Comparison of ENCODE assay signal across 10 cellular contexts in the genomic region with DNA sequence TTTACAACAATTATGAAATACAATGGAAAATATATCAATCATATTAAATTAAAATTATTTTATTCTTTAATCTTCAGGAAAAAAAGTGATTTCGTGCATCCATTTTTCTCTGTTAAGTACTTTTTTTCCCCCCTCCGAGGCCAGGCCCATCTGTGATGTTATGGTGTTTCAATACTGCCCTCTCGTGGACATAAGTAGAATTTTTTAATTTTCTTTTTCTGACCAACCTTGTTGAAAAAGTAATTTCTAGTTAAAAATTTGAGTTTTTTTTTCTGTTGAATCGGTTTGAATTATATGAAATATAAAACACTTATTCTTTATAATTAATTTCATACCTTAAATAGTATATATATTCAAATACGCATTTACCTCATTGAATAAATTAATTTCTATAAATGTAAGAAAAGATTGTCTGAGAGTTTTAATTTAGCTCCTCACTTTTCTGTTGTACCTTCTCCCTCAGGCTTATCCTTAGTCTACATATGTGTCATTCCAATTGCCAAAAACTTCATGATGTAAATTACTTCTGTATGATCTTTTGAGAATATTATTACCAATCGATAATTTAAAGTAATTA.
A peak's percentile ranks its signal among the peaks of the same experiment; 100 is the strongest.
DNase-seq lines count a peak whose midpoint lies in the region; TF ChIP-seq lines count a peak whose summit lies in the region.
"Had no signal": no experiment of that assay in that cellular context is flagged by ENCODE, and none has a peak within 500 bp of the region (broad histone marks: within the 10 kb centered on the region; RNA-seq: fewer than 3 reads in every experiment).

No MANE protein-coding gene starts in this region.

- intact Hi-C loops in sigmoid colon (cut with DNase I) = no loop called here

- DNase-seq in AG08396 (ENCODE audit: low spot score) (peak; percentile 7), GM10266 (ENCODE audit: extremely low spot score) (peak; percentile 26), SJCRH30 (peak; percentile 59 to 75), fibroblast of villous mesenchyme (ENCODE audit: low read depth) (peak; percentile 15), stromal cell of bone marrow (ENCODE audit: low read depth) (peak; percentile 0), sigmoid colon (no peak), NCI-H2227 (lab: John Stamatoyannopoulos, UW; ENCODE audit: unreplicated experiment) (no peak)
- peak; percentile 42 for DNase-seq in Jurkat, Clone E6-1 (ENCODE audit: low read depth, low spot score)

- H3K27ac ChIP-seq in SJCRH30 (no peak overlapping the region), sigmoid colon (no peak overlapping the region)
- H3K27ac ChIP-seq: epithelial cell of prostate, HL-60 had no signal

- TF ChIP-seq POLR2A in sigmoid colon (IDR thresholded peaks at IDR 0.05) = no peak

- H3K4me3 ChIP-seq in Jurkat, Clone E6-1 (ENCODE audit: low read length) = no peak overlapping the region
- H3K4me3 ChIP-seq in SJCRH30 (no peak overlapping the region), fibroblast of villous mesenchyme (ENCODE audit: low read depth, low read length) (no peak overlapping the region), sigmoid colon (no peak overlapping the region)

- H3K27me3 ChIP-seq in SJCRH30 = no peaks in the 10 kb centered on the region
- H3K27me3 ChIP-seq in sigmoid colon = no peaks in the 10 kb centered on the region

- H3K36me3 ChIP-seq in SJCRH30 = no peaks in the 10 kb centered on the region
- no peaks in the 10 kb centered on the region for H3K36me3 ChIP-seq in sigmoid colon

- TF ChIP-seq CTCF in GM10266 (IDR thresholded peaks at IDR 0.05; ENCODE audit: control insufficient read depth, insufficient read depth, low read depth, missing control alignments) = peak; percentile 56
- TF ChIP-seq CTCF in fibroblast of villous mesenchyme (IDR thresholded peaks at IDR 0.05; ENCODE audit: insufficient read depth, low read depth, low read length) = peak; percentile 51
- TF ChIP-seq CTCF in sigmoid colon (IDR thresholded peaks at IDR 0.05) = peak in 2 of 4 experiments; percentile 43 to 51

- 28 to 32% methylated on average over 6 of the region's 6 CpGs for WGBS in sigmoid colon, 2 donors

- H3K4me1 ChIP-seq in SJCRH30 (no peaks in the 10 kb centered on the region), sigmoid colon (peaks cover 0 to 9% (median 0%) of the 10 kb centered on the region in 4 donors)

- TF ChIP-seq EP300 in sigmoid colon (IDR thresholded peaks at IDR 0.05) = no peak

- H3K9me3 ChIP-seq in SJCRH30 (replicated peaks) = no peaks in the 10 kb centered on the region
- no peaks in the 10 kb centered on the region for H3K9me3 ChIP-seq in sigmoid colon

Comparison
In these comparisons a context has a peak if more than half of its experiments do, and no peak if none do; other contexts are left out.
1. DNase-seq: peak in AG08396 (single experiment), GM10266 (single experiment), Jurkat, Clone E6-1 (single experiment), SJCRH30 (2 of 2), fibroblast of villous mesenchyme (single experiment) and stromal cell of bone marrow (single experiment); none in sigmoid colon (single experiment) and NCI-H2227 (single experiment).